12 cellular contexts compared by ENCODE assay signal in genomic region chr15:73809728-73810501, GRCh38.
A peak's percentile ranks its signal among the peaks of the same experiment; 100 is the strongest.
DNase-seq lines count a peak whose midpoint lies in the region; ATAC-seq lines count a peak whose summit lies in the region.
"Had no signal": no experiment of that assay in that cellular context is flagged by ENCODE, and none has a peak within 500 bp of the region (broad histone marks: within the 10 kb centered on the region; RNA-seq: fewer than 3 reads in every experiment).

No MANE protein-coding gene starts in this region.

- ATAC-seq in GM21723 (IDR thresholded peaks at IDR 0.05; ENCODE audit: unreplicated experiment) (no peak), HG02763 (IDR thresholded peaks at IDR 0.05; ENCODE audit: unreplicated experiment) (no peak), GM19328 (IDR thresholded peaks at IDR 0.05; ENCODE audit: unreplicated experiment) (no peak)
- ATAC-seq: activated T-cell treated with anti-CD3 and anti-CD28 coated beads, Interleukin-2, amount 50 U/mL, for 4 hours had no signal

- DNase-seq in DMS53 treated with DMSO at 0.1 percent for 48 hours (lab: John Stamatoyannopoulos, UW; ENCODE audit: unreplicated experiment) (peak; percentile 57), LoVo (ENCODE audit: low spot score) (peak; percentile 6), kidney glomerular epithelial cell (lab: John Stamatoyannopoulos, UW) (peak; percentile 44)
- DNase-seq: activated T-cell treated with anti-CD3 and anti-CD28 coated beads, Interleukin-2, amount 50 U/mL, for 4 hours; DND-41; esophagus squamous epithelium; NCI-H1930; SHP77 treated with DMSO at 0.1 percent for 48 hours had no signal

- peak overlapping the region; percentile 67 for H3K27ac ChIP-seq in angular gyrus (ENCODE audit: low read depth, low read length)
- H3K27ac ChIP-seq: esophagus squamous epithelium had no signal

Comparison
In these comparisons a context has a peak if more than half of its experiments do, and no peak if none do; other contexts are left out.
1. DNase-seq: peak in every context shown above with its lines; median percentile 57 in DMS53 treated with DMSO at 0.1 percent for 48 hours; 44 in kidney glomerular epithelial cell; 6 in LoVo.